Comparison of ENCODE assay signal across 1 cellular context in genomic region chr17:48047741-48048320, GRCh38.
TF ChIP-seq lines count a peak whose summit lies in the region.

No MANE protein-coding gene starts in this region.

TF ChIP-seq in K562, 482 proteins besides CTCF, POLR2A, EP300 and RAD21 (continued from another document and continues in another):
- TF ChIP-seq REST (CRISPR knock-in tag; IDR thresholded peaks at IDR 0.05; ENCODE audit: low read depth) (peak; percentile 49; the same call in 1 of the 2 replicates), ZHX1 (conservative IDR thresholded peaks at IDR 0.05; ENCODE audit: low read length) (0 out of 2 replicates have a peak, but pooled peaks have one; percentile 70), ARNT (IDR thresholded peaks at IDR 0.05) (peak; percentile 23 to 94; a peak in 3 of 4 replicates), NCOA4 (IDR thresholded peaks at IDR 0.05; ENCODE audit: partially characterized antibody) (no peak), ZBTB11 (CRISPR knock-in tag; IDR thresholded peaks at IDR 0.05) (peak; percentile 10 to 92 (median 37); a peak in 3 of 6 replicates), ZNF324 (CRISPR knock-in tag; IDR thresholded peaks at IDR 0.05) (peak; percentile 48; the same call in 1 of the 2 replicates), ZNF232 (CRISPR knock-in tag; IDR thresholded peaks at IDR 0.05) (peak; percentile 70; the same call in 1 of the 2 replicates), PRDM10 (IDR thresholded peaks at IDR 0.05; ENCODE audit: partially characterized antibody) (peak; percentile 29), MBD2 (IDR thresholded peaks at IDR 0.05; ENCODE audit: borderline replicate concordance, low read depth) (peak; percentile 98), DPF2 (IDR thresholded peaks at IDR 0.05) (peak; percentile 63), NR2C1 (IDR thresholded peaks at IDR 0.05) (peak; percentile 73), NR2C1 (tag; IDR thresholded peaks at IDR 0.05) (peak; percentile 80), FOXA3 (CRISPR knock-in tag; conservative IDR thresholded peaks at IDR 0.05 in 1 of 2, IDR thresholded peaks at IDR 0.05 in 1 of 2) (0 out of 4 replicates have a peak, but pooled peaks of 1 of the 2 experiments have one; percentile 49), ZNF239 (CRISPR knock-in tag; IDR thresholded peaks at IDR 0.05) (peak; percentile 44; the same call in 1 of the 2 replicates), TSHZ1 (CRISPR knock-in tag; IDR thresholded peaks at IDR 0.05) (peak; percentile 65; the same call in 1 of the 2 replicates), ESRRA (IDR thresholded peaks at IDR 0.05; ENCODE audit: borderline replicate concordance, low read depth) (peak; percentile 89), ZNF449 (CRISPR knock-in tag; IDR thresholded peaks at IDR 0.05) (peak; percentile 65; the same call in 1 of the 2 replicates), XRCC5 (IDR thresholded peaks at IDR 0.05; ENCODE audit: low read depth, low read length) (peak; percentile 44; the same call in 1 of the 2 replicates), PHF21A (IDR thresholded peaks at IDR 0.05; ENCODE audit: borderline replicate concordance, low read depth) (no peak), TFAM (CRISPR knock-in tag; conservative IDR thresholded peaks at IDR 0.05) (no peak), ZNF830 (CRISPR knock-in tag; IDR thresholded peaks at IDR 0.05) (peak; percentile 69; the same call in 1 of the 2 replicates), NEUROD1 (IDR thresholded peaks at IDR 0.05; ENCODE audit: borderline replicate concordance, low read depth, low read length, partially characterized antibody) (peak; percentile 94), HOXB6 (CRISPR knock-in tag; IDR thresholded peaks at IDR 0.05; ENCODE audit: borderline replicate concordance) (no peak), ETV6 (IDR thresholded peaks at IDR 0.05; ENCODE audit: borderline replicate concordance in 1 of 2, low read depth in 2 of 2, low read length in 1 of 2) (no peak), ETV6 (CRISPR knock-in tag; IDR thresholded peaks at IDR 0.05; ENCODE audit: borderline replicate concordance) (no peak; the same call in 1 of the 2 replicates), CREB1 (IDR thresholded peaks at IDR 0.05) (peak; percentile 74), CREB1 (CRISPR knock-in tag; IDR thresholded peaks at IDR 0.05) (peak; percentile 74), SRF (CRISPR knock-in tag; IDR thresholded peaks at IDR 0.05) (peak; percentile 9 to 18; a peak in 1 of 4 replicates), FOXO4 (CRISPR knock-in tag; IDR thresholded peaks at IDR 0.05) (no peak), ATF1 (CRISPR knock-in tag; IDR thresholded peaks at IDR 0.05) (no peak), ATF1 (tag; IDR thresholded peaks at IDR 0.05) (peak; percentile 96), RHOXF2B (CRISPR knock-in tag; conservative IDR thresholded peaks at IDR 0.05) (0 out of 2 replicates have a peak, but pooled peaks have one; percentile 40), RUNX1 (IDR thresholded peaks at IDR 0.05; ENCODE audit: low read depth) (peak; percentile 79; the same call in 1 of the 2 replicates), MCM5 (IDR thresholded peaks at IDR 0.05; ENCODE audit: low read depth) (no peak), ZNF398 (CRISPR knock-in tag; IDR thresholded peaks at IDR 0.05) (no peak), MAFK (IDR thresholded peaks at IDR 0.05; ENCODE audit: low read length) (peak; percentile 30; the same call in 1 of the 2 replicates)
